ENCODE assay signal across 1 cellular context in genomic region chr10:89151857-89152256, GRCh38.
TF ChIP-seq lines count a peak whose summit lies in the region.

No MANE protein-coding gene starts in this region.

TF ChIP-seq in IMR-90, 13 proteins besides CTCF, POLR2A, EP300 and RAD21:
- TF ChIP-seq MAFK (IDR thresholded peaks at IDR 0.05; ENCODE audit: low read depth, low read length) (no peak), RCOR1 (IDR thresholded peaks at IDR 0.05; ENCODE audit: insufficient replicate concordance, low read length) (no peak)
